1 cellular context compared by ENCODE assay signal in the genomic region with DNA sequence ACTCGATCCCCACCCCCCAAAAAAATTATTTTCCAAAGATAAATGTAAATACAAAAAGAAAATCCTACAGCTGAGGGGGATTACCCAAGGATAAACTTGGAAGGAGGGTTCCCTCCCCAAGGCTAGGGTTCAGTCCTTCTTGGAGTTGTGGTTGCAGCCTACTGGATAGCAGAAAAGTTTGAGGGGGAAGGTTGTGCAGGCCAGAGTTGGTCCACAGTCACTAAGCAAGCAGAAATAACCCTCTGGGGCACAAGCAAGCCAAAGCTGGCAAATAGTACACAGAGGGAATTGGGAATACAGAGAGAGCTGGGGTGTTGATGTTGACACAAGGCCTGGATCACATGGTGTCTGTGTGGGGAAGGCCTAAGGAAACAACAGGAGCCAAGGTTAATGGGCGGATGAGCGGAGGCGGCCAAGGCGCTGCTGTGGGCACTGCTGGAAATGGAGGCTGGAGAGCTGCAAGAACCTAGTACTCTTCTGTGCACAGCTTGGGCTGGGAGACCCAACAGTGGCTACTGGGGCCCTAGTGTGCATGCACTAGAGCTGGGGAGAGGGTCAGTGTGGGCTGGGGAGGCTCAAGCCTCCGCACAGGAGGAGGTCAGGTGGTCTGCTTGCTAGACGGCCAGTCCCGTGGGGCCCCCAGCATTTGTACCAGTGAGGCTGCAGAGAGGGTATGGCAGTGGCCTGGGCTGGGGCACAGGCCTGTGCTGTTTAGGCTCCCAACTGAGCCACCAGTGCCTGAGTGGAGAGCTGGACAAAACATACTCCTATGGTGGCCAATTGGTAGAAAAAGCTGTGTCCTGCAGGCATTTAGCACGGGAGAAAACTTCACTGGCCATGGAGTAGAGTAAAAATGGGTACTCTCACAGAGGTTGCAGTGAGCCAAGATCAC.
TF ChIP-seq lines count a peak whose summit lies in the region.

No MANE protein-coding gene starts in this region.

TF ChIP-seq in HepG2, 621 proteins besides CTCF, POLR2A, EP300 and RAD21 (continued from another document and continues in another):
- TF ChIP-seq, protein P1, sequence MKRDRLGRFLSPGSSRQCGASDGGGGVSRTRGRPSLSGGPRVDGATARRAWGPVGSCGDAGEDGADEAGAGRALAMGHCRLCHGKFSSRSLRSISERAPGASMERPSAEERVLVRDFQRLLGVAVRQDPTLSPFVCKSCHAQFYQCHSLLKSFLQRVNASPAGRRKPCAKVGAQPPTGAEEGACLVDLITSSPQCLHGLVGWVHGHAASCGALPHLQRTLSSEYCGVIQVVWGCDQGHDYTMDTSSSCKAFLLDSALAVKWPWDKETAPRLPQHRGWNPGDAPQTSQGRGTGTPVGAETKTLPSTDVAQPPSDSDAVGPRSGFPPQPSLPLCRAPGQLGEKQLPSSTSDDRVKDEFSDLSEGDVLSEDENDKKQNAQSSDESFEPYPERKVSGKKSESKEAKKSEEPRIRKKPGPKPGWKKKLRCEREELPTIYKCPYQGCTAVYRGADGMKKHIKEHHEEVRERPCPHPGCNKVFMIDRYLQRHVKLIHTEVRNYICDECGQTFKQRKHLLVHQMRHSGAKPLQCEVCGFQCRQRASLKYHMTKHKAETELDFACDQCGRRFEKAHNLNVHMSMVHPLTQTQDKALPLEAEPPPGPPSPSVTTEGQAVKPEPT (CRISPR knock-in tag; IDR thresholded peaks at IDR 0.05; ENCODE audit: low read depth), result no peak
- TF ChIP-seq ZNF589 (CRISPR knock-in tag; conservative IDR thresholded peaks at IDR 0.05) (peak; percentile 70; the same call in 1 of the 2 replicates), SMAD9 (CRISPR knock-in tag; IDR thresholded peaks at IDR 0.05) (no peak), MAF1 (CRISPR knock-in tag; IDR thresholded peaks at IDR 0.05; ENCODE audit: borderline replicate concordance) (no peak; the same call in 1 of the 2 replicates), GABPB1 (CRISPR knock-in tag; IDR thresholded peaks at IDR 0.05) (peak; percentile 69), SOX6 (IDR thresholded peaks at IDR 0.05) (no peak), SOX6 (CRISPR knock-in tag; IDR thresholded peaks at IDR 0.05) (peak; percentile 91), ZNF766 (CRISPR knock-in tag; IDR thresholded peaks at IDR 0.05; ENCODE audit: borderline replicate concordance) (peak; percentile 48; the same call in 1 of the 2 replicates), ZNF232 (CRISPR knock-in tag; IDR thresholded peaks at IDR 0.05; ENCODE audit: borderline replicate concordance) (peak; percentile 86), ZNF644 (CRISPR knock-in tag; IDR thresholded peaks at IDR 0.05; ENCODE audit: low read depth) (peak; percentile 93), PCBP2 (optimal IDR thresholded peaks at IDR 0.05; ENCODE audit: low read depth, low read length, poor library complexity, severe bottlenecking) (no peak), ZNF709 (CRISPR knock-in tag; IDR thresholded peaks at IDR 0.05) (peak; percentile 31; the same call in 1 of the 2 replicates), NFIC (IDR thresholded peaks at IDR 0.05; ENCODE audit: low read length) (no peak), ZNF619 (CRISPR knock-in tag; IDR thresholded peaks at IDR 0.05) (peak; percentile 20), NCOA2 (CRISPR knock-in tag; IDR thresholded peaks at IDR 0.05) (peak; percentile 81), CHCHD3 (CRISPR knock-in tag; IDR thresholded peaks at IDR 0.05) (no peak), ZNF263 (CRISPR knock-in tag; IDR thresholded peaks at IDR 0.05) (peak; percentile 30; the same call in 1 of the 2 replicates), NR2F6 (IDR thresholded peaks at IDR 0.05) (peak; percentile 72), NR2F6 (CRISPR knock-in tag; IDR thresholded peaks at IDR 0.05) (peak; percentile 79), SRSF1 (optimal IDR thresholded peaks at IDR 0.05; ENCODE audit: low read depth, low read length) (peak; percentile 28), MEF2D (CRISPR knock-in tag; IDR thresholded peaks at IDR 0.05) (peak; percentile 71), ZNF256 (CRISPR knock-in tag; conservative IDR thresholded peaks at IDR 0.05) (0 out of 2 replicates have a peak, but pooled peaks have one; percentile 52), HMG20B (CRISPR knock-in tag; conservative IDR thresholded peaks at IDR 0.05) (peak; percentile 59), ZNF543 (CRISPR knock-in tag; IDR thresholded peaks at IDR 0.05) (peak; percentile 93), CAMTA2 (CRISPR knock-in tag; IDR thresholded peaks at IDR 0.05; ENCODE audit: borderline replicate concordance) (peak; percentile 88; the same call in 1 of the 2 replicates), NR2F1 (CRISPR knock-in tag; IDR thresholded peaks at IDR 0.05) (peak in 1 of 2 experiments; percentile 38; a peak in 2 of 4 replicates), WIZ (CRISPR knock-in tag; IDR thresholded peaks at IDR 0.05) (0 out of 2 replicates have a peak, but pooled peaks have one; percentile 79), PITX1 (CRISPR knock-in tag; IDR thresholded peaks at IDR 0.05) (peak; percentile 88), RFXAP (CRISPR knock-in tag; IDR thresholded peaks at IDR 0.05; ENCODE audit: borderline replicate concordance) (0 out of 2 replicates have a peak, but pooled peaks have one; percentile 29), IKZF4 (CRISPR knock-in tag; IDR thresholded peaks at IDR 0.05; ENCODE audit: borderline replicate concordance, low read depth, not compliant biosample characterization) (peak; percentile 63)
- TF ChIP-seq, protein P2, sequence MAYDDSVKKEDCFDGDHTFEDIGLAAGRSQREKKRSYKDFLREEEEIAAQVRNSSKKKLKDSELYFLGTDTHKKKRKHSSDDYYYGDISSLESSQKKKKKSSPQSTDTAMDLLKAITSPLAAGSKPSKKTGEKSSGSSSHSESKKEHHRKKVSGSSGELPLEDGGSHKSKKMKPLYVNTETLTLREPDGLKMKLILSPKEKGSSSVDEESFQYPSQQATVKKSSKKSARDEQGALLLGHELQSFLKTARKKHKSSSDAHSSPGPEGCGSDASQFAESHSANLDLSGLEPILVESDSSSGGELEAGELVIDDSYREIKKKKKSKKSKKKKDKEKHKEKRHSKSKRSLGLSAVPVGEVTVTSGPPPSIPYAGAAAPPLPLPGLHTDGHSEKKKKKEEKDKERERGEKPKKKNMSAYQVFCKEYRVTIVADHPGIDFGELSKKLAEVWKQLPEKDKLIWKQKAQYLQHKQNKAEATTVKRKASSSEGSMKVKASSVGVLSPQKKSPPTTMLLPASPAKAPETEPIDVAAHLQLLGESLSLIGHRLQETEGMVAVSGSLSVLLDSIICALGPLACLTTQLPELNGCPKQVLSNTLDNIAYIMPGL (CRISPR knock-in tag; IDR thresholded peaks at IDR 0.05; ENCODE audit: borderline replicate concordance in 1 of 2, low read depth in 1 of 2), result peak; percentile 70 to 83; a peak in 3 of 4 replicates
- TF ChIP-seq, protein P3, sequence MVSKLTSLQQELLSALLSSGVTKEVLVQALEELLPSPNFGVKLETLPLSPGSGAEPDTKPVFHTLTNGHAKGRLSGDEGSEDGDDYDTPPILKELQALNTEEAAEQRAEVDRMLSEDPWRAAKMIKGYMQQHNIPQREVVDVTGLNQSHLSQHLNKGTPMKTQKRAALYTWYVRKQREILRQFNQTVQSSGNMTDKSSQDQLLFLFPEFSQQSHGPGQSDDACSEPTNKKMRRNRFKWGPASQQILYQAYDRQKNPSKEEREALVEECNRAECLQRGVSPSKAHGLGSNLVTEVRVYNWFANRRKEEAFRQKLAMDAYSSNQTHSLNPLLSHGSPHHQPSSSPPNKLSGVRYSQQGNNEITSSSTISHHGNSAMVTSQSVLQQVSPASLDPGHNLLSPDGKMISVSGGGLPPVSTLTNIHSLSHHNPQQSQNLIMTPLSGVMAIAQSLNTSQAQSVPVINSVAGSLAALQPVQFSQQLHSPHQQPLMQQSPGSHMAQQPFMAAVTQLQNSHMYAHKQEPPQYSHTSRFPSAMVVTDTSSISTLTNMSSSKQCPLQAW (CRISPR knock-in tag; IDR thresholded peaks at IDR 0.05), result peak; percentile 86
- TF ChIP-seq, protein P4, sequence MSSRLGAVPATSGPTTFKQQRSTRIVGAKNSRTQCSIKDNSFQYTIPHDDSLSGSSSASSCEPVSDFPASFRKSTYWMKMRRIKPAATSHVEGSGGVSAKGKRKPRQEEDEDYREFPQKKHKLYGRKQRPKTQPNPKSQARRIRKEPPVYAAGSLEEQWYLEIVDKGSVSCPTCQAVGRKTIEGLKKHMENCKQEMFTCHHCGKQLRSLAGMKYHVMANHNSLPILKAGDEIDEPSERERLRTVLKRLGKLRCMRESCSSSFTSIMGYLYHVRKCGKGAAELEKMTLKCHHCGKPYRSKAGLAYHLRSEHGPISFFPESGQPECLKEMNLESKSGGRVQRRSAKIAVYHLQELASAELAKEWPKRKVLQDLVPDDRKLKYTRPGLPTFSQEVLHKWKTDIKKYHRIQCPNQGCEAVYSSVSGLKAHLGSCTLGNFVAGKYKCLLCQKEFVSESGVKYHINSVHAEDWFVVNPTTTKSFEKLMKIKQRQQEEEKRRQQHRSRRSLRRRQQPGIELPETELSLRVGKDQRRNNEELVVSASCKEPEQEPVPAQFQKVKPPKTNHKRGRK (CRISPR knock-in tag; IDR thresholded peaks at IDR 0.05), result 0 out of 2 replicates have a peak, but pooled peaks have one; percentile 19
- TF ChIP-seq, protein P5, sequence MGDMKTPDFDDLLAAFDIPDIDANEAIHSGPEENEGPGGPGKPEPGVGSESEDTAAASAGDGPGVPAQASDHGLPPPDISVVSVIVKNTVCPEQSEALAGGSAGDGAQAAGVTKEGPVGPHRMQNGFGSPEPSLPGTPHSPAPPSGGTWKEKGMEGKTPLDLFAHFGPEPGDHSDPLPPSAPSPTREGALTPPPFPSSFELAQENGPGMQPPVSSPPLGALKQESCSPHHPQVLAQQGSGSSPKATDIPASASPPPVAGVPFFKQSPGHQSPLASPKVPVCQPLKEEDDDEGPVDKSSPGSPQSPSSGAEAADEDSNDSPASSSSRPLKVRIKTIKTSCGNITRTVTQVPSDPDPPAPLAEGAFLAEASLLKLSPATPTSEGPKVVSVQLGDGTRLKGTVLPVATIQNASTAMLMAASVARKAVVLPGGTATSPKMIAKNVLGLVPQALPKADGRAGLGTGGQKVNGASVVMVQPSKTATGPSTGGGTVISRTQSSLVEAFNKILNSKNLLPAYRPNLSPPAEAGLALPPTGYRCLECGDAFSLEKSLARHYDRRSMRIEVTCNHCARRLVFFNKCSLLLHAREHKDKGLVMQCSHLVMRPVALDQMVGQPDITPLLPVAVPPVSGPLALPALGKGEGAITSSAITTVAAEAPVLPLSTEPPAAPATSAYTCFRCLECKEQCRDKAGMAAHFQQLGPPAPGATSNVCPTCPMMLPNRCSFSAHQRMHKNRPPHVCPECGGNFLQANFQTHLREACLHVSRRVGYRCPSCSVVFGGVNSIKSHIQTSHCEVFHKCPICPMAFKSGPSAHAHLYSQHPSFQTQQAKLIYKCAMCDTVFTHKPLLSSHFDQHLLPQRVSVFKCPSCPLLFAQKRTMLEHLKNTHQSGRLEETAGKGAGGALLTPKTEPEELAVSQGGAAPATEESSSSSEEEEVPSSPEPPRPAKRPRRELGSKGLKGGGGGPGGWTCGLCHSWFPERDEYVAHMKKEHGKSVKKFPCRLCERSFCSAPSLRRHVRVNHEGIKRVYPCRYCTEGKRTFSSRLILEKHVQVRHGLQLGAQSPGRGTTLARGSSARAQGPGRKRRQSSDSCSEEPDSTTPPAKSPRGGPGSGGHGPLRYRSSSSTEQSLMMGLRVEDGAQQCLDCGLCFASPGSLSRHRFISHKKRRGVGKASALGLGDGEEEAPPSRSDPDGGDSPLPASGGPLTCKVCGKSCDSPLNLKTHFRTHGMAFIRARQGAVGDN (CRISPR knock-in tag; IDR thresholded peaks at IDR 0.05), result peak; percentile 95
- TF ChIP-seq, protein P6, sequence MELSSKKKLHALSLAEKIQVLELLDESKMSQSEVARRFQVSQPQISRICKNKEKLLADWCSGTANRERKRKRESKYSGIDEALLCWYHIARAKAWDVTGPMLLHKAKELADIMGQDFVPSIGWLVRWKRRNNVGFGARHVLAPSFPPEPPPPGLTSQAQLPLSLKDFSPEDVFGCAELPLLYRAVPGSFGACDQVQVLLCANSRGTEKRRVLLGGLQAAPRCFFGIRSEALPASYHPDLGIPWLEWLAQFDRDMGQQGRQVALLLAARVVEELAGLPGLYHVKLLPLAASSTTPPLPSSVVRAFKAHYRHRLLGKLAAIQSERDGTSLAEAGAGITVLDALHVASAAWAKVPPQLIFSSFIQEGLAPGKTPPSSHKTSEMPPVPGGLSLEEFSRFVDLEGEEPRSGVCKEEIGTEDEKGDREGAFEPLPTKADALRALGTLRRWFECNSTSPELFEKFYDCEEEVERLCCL (CRISPR knock-in tag; IDR thresholded peaks at IDR 0.05; ENCODE audit: borderline replicate concordance), result no peak
- TF ChIP-seq, protein P7, sequence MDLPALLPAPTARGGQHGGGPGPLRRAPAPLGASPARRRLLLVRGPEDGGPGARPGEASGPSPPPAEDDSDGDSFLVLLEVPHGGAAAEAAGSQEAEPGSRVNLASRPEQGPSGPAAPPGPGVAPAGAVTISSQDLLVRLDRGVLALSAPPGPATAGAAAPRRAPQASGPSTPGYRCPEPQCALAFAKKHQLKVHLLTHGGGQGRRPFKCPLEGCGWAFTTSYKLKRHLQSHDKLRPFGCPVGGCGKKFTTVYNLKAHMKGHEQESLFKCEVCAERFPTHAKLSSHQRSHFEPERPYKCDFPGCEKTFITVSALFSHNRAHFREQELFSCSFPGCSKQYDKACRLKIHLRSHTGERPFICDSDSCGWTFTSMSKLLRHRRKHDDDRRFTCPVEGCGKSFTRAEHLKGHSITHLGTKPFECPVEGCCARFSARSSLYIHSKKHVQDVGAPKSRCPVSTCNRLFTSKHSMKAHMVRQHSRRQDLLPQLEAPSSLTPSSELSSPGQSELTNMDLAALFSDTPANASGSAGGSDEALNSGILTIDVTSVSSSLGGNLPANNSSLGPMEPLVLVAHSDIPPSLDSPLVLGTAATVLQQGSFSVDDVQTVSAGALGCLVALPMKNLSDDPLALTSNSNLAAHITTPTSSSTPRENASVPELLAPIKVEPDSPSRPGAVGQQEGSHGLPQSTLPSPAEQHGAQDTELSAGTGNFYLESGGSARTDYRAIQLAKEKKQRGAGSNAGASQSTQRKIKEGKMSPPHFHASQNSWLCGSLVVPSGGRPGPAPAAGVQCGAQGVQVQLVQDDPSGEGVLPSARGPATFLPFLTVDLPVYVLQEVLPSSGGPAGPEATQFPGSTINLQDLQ (CRISPR knock-in tag; IDR thresholded peaks at IDR 0.05), result no peak
- TF ChIP-seq, protein P8, sequence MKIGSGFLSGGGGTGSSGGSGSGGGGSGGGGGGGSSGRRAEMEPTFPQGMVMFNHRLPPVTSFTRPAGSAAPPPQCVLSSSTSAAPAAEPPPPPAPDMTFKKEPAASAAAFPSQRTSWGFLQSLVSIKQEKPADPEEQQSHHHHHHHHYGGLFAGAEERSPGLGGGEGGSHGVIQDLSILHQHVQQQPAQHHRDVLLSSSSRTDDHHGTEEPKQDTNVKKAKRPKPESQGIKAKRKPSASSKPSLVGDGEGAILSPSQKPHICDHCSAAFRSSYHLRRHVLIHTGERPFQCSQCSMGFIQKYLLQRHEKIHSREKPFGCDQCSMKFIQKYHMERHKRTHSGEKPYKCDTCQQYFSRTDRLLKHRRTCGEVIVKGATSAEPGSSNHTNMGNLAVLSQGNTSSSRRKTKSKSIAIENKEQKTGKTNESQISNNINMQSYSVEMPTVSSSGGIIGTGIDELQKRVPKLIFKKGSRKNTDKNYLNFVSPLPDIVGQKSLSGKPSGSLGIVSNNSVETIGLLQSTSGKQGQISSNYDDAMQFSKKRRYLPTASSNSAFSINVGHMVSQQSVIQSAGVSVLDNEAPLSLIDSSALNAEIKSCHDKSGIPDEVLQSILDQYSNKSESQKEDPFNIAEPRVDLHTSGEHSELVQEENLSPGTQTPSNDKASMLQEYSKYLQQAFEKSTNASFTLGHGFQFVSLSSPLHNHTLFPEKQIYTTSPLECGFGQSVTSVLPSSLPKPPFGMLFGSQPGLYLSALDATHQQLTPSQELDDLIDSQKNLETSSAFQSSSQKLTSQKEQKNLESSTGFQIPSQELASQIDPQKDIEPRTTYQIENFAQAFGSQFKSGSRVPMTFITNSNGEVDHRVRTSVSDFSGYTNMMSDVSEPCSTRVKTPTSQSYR (CRISPR knock-in tag; IDR thresholded peaks at IDR 0.05; ENCODE audit: borderline replicate concordance), result peak; percentile 75; the same call in 1 of the 2 replicates
- TF ChIP-seq, protein P9, sequence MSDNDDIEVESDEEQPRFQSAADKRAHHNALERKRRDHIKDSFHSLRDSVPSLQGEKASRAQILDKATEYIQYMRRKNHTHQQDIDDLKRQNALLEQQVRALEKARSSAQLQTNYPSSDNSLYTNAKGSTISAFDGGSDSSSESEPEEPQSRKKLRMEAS (IDR thresholded peaks at IDR 0.05), result peak; percentile 94
